In the genomic region with DNA sequence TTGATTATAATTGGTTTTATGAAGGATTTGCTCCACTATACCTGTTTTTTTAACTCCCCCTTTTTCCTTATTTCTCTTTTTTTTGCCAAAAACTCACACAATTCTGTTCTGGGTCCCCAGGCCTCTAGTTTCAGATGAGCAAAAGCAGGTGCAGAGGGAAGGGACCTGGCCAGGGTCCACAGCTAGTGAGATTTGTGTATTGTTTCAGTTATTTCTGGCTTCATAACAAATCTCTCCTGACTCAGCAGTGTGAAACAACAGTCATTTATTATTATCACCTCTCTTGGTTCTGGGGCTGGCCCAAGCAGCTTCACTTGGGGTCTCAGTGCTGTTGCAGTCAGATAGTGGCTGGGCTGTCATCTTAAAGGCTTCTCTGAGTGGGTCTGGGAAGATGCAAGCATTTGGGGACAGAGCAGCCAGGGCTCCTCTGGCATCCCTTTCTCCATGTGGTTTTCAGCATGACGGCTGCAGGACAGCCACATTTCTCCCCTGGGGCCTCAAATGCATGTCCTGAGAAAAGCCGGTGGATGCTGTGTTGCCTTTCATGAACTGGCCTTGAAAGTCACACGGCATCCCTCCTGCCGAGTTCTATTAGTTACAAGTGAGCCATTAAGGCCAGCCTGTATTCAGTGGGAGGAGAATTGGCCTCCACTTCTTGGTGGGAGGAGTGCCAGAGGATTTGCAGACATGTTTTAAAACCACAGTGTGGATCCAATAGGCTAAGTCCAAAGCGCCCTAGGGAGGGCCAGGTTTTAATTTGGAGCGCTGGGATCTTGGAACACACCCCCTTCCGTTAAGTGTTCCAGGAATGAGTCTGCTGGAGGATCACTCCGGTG, we compare ENCODE assay signal across 11 cellular contexts.
DNase-seq lines count a peak whose midpoint lies in the region; ATAC-seq and TF ChIP-seq lines count a peak whose summit lies in the region.
"Had no signal": no experiment of that assay in that cellular context is flagged by ENCODE, and none has a peak within 500 bp of the region (broad histone marks: within the 10 kb centered on the region; RNA-seq: fewer than 3 reads in every experiment).

No MANE protein-coding gene starts in this region.

- peaks cover 7% of the 10 kb centered on the region for H3K9me3 Mint-ChIP-seq in chondrocyte (ENCODE audit: low read depth)
- H3K9me3 Mint-ChIP-seq: activated naive CD4-positive, alpha-beta T cell treated with anti-CD3 and anti-CD28 coated beads for 36 hours had no signal

- no peak for TF ChIP-seq POLR2A in lower leg skin (IDR thresholded peaks at IDR 0.05)
- no peak for TF ChIP-seq POLR2A in GM18505 (IDR thresholded peaks at IDR 0.05; ENCODE audit: borderline replicate concordance, extremely low read depth, insufficient read depth, insufficient read length)

- TF ChIP-seq CTCF in chondrocyte (IDR thresholded peaks at IDR 0.05), result no peak
- no peak for TF ChIP-seq CTCF in lower leg skin (IDR thresholded peaks at IDR 0.05)

- H3K36me3 Mint-ChIP-seq in chondrocyte (ENCODE audit: low read depth), result no peaks in the 10 kb centered on the region

- peak overlapping the region; percentile 58 for H3K27ac Mint-ChIP-seq in chondrocyte (ENCODE audit: unreplicated experiment)
- H3K27ac Mint-ChIP-seq: activated naive CD4-positive, alpha-beta T cell treated with anti-CD3 and anti-CD28 coated beads for 36 hours; B cell had no signal

- ATAC-seq in GM19324 (IDR thresholded peaks at IDR 0.05; ENCODE audit: low FRiP score, unreplicated experiment), result no peak
- no peak for ATAC-seq in GM18505 (IDR thresholded peaks at IDR 0.05; ENCODE audit: unreplicated experiment)

- 19% methylated on average over 7 to 8 of the region's 8 CpGs for WGBS in lower leg skin, 2 donors

- DNase-seq in A172 (ENCODE audit: low spot score) (peak; percentile 2), NCI-H1092 (lab: John Stamatoyannopoulos, UW) (peak; percentile 87), chondrocyte (ENCODE audit: low spot score) (no peak), lower leg skin (ENCODE audit: low spot score in 2 of 2) (peak; percentile 37 to 85), T-helper 1 cell (no peak), inferior parietal cortex (ENCODE audit: extremely low spot score) (no peak)
- DNase-seq: activated naive CD4-positive, alpha-beta T cell treated with anti-CD3 and anti-CD28 coated beads for 36 hours had no signal

- no peaks in the 10 kb centered on the region for H3K27me3 Mint-ChIP-seq in chondrocyte (ENCODE audit: low read depth)

- H3K4me3 ChIP-seq in lower leg skin (ENCODE audit: low read depth, poor library complexity, severe bottlenecking), result no peak overlapping the region
- H3K4me3 ChIP-seq: lung had no signal

- no peak overlapping the region for H3K4me3 Mint-ChIP-seq in chondrocyte (ENCODE audit: unreplicated experiment)
- H3K4me3 Mint-ChIP-seq: activated naive CD4-positive, alpha-beta T cell treated with anti-CD3 and anti-CD28 coated beads for 36 hours; B cell had no signal

- intact Hi-C loops in lower leg skin (cut with DNase I; ENCODE audit: low total_unique reads), result no loop called here

- peaks cover 22% of the 10 kb centered on the region for H3K4me1 Mint-ChIP-seq in chondrocyte (ENCODE audit: low read depth)
- H3K4me1 Mint-ChIP-seq: B cell had no signal

Comparison
In these comparisons a context has a peak if more than half of its experiments do, and no peak if none do; other contexts are left out.
1. DNase-seq: peak in A172 (single experiment), NCI-H1092 (single experiment) and lower leg skin (2 of 2); none in chondrocyte (single experiment), T-helper 1 cell (0 of 5) and inferior parietal cortex (single experiment).